16 cellular contexts compared by ENCODE assay signal in the genomic region with DNA sequence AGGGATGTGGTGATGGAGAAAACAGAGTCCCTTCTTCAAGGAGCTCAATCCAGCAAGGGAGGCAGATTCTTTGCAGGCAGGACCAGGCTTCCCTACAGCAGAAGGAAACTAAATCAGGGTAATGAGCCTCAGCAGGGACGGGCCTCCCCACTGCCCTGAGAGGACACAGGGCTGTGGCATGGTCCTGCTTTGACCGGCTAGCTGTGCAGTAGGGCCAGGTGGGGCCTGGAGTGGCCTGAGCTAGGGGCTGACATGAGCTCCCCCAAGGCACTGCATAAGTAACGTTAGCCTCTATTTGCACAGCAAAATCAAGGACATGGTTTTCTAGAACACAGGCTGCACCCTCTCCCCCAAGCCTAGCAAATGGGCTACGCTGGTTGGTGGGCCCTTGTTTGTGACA.
DNase-seq lines count a peak whose midpoint lies in the region; ATAC-seq lines count a peak whose summit lies in the region.
"Had no signal": no experiment of that assay in that cellular context is flagged by ENCODE, and none has a peak within 500 bp of the region (broad histone marks: within the 10 kb centered on the region; RNA-seq: fewer than 3 reads in every experiment).

No MANE protein-coding gene starts in this region.

- intact Hi-C loops in left cardiac atrium (cut with DNase I) = no loop called here

- H3K27ac Mint-ChIP-seq in stimulated activated naive CD8-positive, alpha-beta T cell treated with anti-CD3 and anti-CD28 coated beads, Interleukin-15, amount 100 ng/mL, for 72 hours = no peak overlapping the region
- no peak overlapping the region for H3K27ac Mint-ChIP-seq in stimulated activated effector memory CD8-positive, alpha-beta T cell treated with anti-CD3 and anti-CD28 coated beads, Interleukin-12 subunit alpha, Interleukin-12 subunit beta, amount 100 ng/mL, for 72 hours
- H3K27ac Mint-ChIP-seq: B cell; CD8-positive, alpha-beta T cell; HFFc6 had no signal

- peak; percentile 18 for ATAC-seq in stimulated activated naive CD8-positive, alpha-beta T cell treated with anti-CD3 and anti-CD28 coated beads, Interleukin-15, amount 100 ng/mL, for 72 hours
- ATAC-seq in stimulated activated naive CD8-positive, alpha-beta T cell treated with anti-CD3 and anti-CD28 coated beads, Interleukin-15, Interleukin-2, amounts not matched to agents 100 U/mL and 50 U/mL, for 24 hours = no peak
- ATAC-seq in left cardiac atrium (peak; percentile 8 to 12), GM21786 (IDR thresholded peaks at IDR 0.05; ENCODE audit: unreplicated experiment) (no peak)
- ATAC-seq in stimulated activated effector memory CD8-positive, alpha-beta T cell treated with anti-CD3 and anti-CD28 coated beads, Interleukin-12 subunit alpha, Interleukin-12 subunit beta, amount 100 ng/mL, for 72 hours = peak; percentile 40
- ATAC-seq: CD8-positive, alpha-beta T cell; GM12878 had no signal

- no peaks in the 10 kb centered on the region for H3K36me3 Mint-ChIP-seq in stimulated activated effector memory CD8-positive, alpha-beta T cell treated with anti-CD3 and anti-CD28 coated beads, Interleukin-12 subunit alpha, Interleukin-12 subunit beta, amount 100 ng/mL, for 72 hours
- H3K36me3 Mint-ChIP-seq: CD8-positive, alpha-beta T cell had no signal

- H3K9me3 Mint-ChIP-seq in stimulated activated naive CD8-positive, alpha-beta T cell treated with anti-CD3 and anti-CD28 coated beads, Interleukin-15, amount 100 ng/mL, for 72 hours = no peaks in the 10 kb centered on the region
- H3K9me3 Mint-ChIP-seq in stimulated activated effector memory CD8-positive, alpha-beta T cell treated with anti-CD3 and anti-CD28 coated beads, Interleukin-12 subunit alpha, Interleukin-12 subunit beta, amount 100 ng/mL, for 72 hours = no peaks in the 10 kb centered on the region
- H3K9me3 Mint-ChIP-seq: CD8-positive, alpha-beta T cell had no signal

- no peaks in the 10 kb centered on the region for H3K4me1 Mint-ChIP-seq in stimulated activated naive CD8-positive, alpha-beta T cell treated with anti-CD3 and anti-CD28 coated beads, Interleukin-15, amount 100 ng/mL, for 72 hours
- no peaks in the 10 kb centered on the region for H3K4me1 Mint-ChIP-seq in stimulated activated effector memory CD8-positive, alpha-beta T cell treated with anti-CD3 and anti-CD28 coated beads, Interleukin-12 subunit alpha, Interleukin-12 subunit beta, amount 100 ng/mL, for 72 hours
- H3K4me1 Mint-ChIP-seq: B cell had no signal

- no peak for DNase-seq in stimulated activated naive CD8-positive, alpha-beta T cell treated with anti-CD3 and anti-CD28 coated beads, Interleukin-15, amount 100 ng/mL, for 72 hours
- DNase-seq in stimulated activated naive CD8-positive, alpha-beta T cell treated with anti-CD3 and anti-CD28 coated beads, Interleukin-15, Interleukin-2, amounts not matched to agents 100 U/mL and 50 U/mL, for 24 hours = no peak
- DNase-seq in left cardiac atrium = no peak
- no peak for DNase-seq in stimulated activated effector memory CD8-positive, alpha-beta T cell treated with anti-CD3 and anti-CD28 coated beads, Interleukin-12 subunit alpha, Interleukin-12 subunit beta, amount 100 ng/mL, for 72 hours (ENCODE audit: low spot score in 2 of 2)
- no peak for DNase-seq in HuH-7 (ENCODE audit: low spot score)
- DNase-seq: Calu3; CD8-positive, alpha-beta T cell; DND-41; EL; GM23248; HCEC 1CT; HFFc6; IMR-90 had no signal

- H3K27me3 Mint-ChIP-seq in stimulated activated naive CD8-positive, alpha-beta T cell treated with anti-CD3 and anti-CD28 coated beads, Interleukin-15, amount 100 ng/mL, for 72 hours = peaks cover 10% of the 10 kb centered on the region
- H3K27me3 Mint-ChIP-seq: B cell had no signal

- H3K4me3 Mint-ChIP-seq in stimulated activated naive CD8-positive, alpha-beta T cell treated with anti-CD3 and anti-CD28 coated beads, Interleukin-15, amount 100 ng/mL, for 72 hours = no peak overlapping the region
- H3K4me3 Mint-ChIP-seq in stimulated activated effector memory CD8-positive, alpha-beta T cell treated with anti-CD3 and anti-CD28 coated beads, Interleukin-12 subunit alpha, Interleukin-12 subunit beta, amount 100 ng/mL, for 72 hours = no peak overlapping the region
- H3K4me3 Mint-ChIP-seq: B cell; CD8-positive, alpha-beta T cell; HFFc6 had no signal

Comparison
In these comparisons a context has a peak if more than half of its experiments do, and no peak if none do; other contexts are left out.
1. ATAC-seq: peak in stimulated activated naive CD8-positive, alpha-beta T cell treated with anti-CD3 and anti-CD28 coated beads, Interleukin-15, amount 100 ng/mL, for 72 hours (single experiment), left cardiac atrium (2 of 2) and stimulated activated effector memory CD8-positive, alpha-beta T cell treated with anti-CD3 and anti-CD28 coated beads, Interleukin-12 subunit alpha, Interleukin-12 subunit beta, amount 100 ng/mL, for 72 hours (single experiment); none in stimulated activated naive CD8-positive, alpha-beta T cell treated with anti-CD3 and anti-CD28 coated beads, Interleukin-15, Interleukin-2, amounts not matched to agents 100 U/mL and 50 U/mL, for 24 hours (single experiment) and GM21786 (single experiment).